3 cellular contexts compared by ENCODE assay signal in genomic region chr2:32403782-32404181, GRCh38.
TF ChIP-seq lines count a peak whose summit lies in the region.

No MANE protein-coding gene starts in this region.

TF ChIP-seq in liver, 16 proteins besides CTCF, POLR2A, EP300 and RAD21:
- TF ChIP-seq REST (IDR thresholded peaks at IDR 0.05) (no peak), HNF4A (conservative IDR thresholded peaks at IDR 0.05) (peak; percentile 22 to 25)

TF ChIP-seq in HepG2, 621 proteins besides CTCF, POLR2A, EP300 and RAD21:
- TF ChIP-seq ZIK1 (CRISPR knock-in tag; IDR thresholded peaks at IDR 0.05; ENCODE audit: borderline replicate concordance, low read depth) (no peak), MEF2D (CRISPR knock-in tag; IDR thresholded peaks at IDR 0.05) (no peak), MNT (IDR thresholded peaks at IDR 0.05) (no peak), CBX1 (IDR thresholded peaks at IDR 0.05; ENCODE audit: low read depth) (no peak), ZBTB26 (CRISPR knock-in tag; IDR thresholded peaks at IDR 0.05; ENCODE audit: borderline replicate concordance) (no peak), EHMT2 (IDR thresholded peaks at IDR 0.05; ENCODE audit: borderline replicate concordance, low read depth, low read length) (no peak), POLR2G (IDR thresholded peaks at IDR 0.05; ENCODE audit: low read depth, low read length) (no peak), GPBP1L1 (CRISPR knock-in tag; IDR thresholded peaks at IDR 0.05) (no peak), ZMAT3 (CRISPR knock-in tag; conservative IDR thresholded peaks at IDR 0.05) (no peak), DNMT3B (CRISPR knock-in tag; conservative IDR thresholded peaks at IDR 0.05) (no peak), HOXA5 (CRISPR knock-in tag; IDR thresholded peaks at IDR 0.05) (no peak), ZNF570 (CRISPR knock-in tag; IDR thresholded peaks at IDR 0.05; ENCODE audit: borderline replicate concordance) (no peak), ZFP62 (CRISPR knock-in tag; IDR thresholded peaks at IDR 0.05) (no peak), CBX2 (IDR thresholded peaks at IDR 0.05; ENCODE audit: low read depth, low read length) (no peak), CBX2 (CRISPR knock-in tag; IDR thresholded peaks at IDR 0.05; ENCODE audit: low read depth) (no peak), ZSCAN20 (CRISPR knock-in tag; IDR thresholded peaks at IDR 0.05; ENCODE audit: borderline replicate concordance) (no peak), HNF1B (CRISPR knock-in tag; IDR thresholded peaks at IDR 0.05) (no peak), TOE1 (CRISPR knock-in tag; IDR thresholded peaks at IDR 0.05) (no peak), GMEB2 (CRISPR knock-in tag; IDR thresholded peaks at IDR 0.05; ENCODE audit: low read depth) (no peak), SPEN (CRISPR knock-in tag; IDR thresholded peaks at IDR 0.05; ENCODE audit: low read depth) (no peak)

TF ChIP-seq in IMR-90, 13 proteins besides CTCF, POLR2A, EP300 and RAD21:
- no peak for TF ChIP-seq MXI1 (IDR thresholded peaks at IDR 0.05; ENCODE audit: borderline replicate concordance, low read depth, low read length)
- no peak for TF ChIP-seq RCOR1 (IDR thresholded peaks at IDR 0.05; ENCODE audit: insufficient replicate concordance, low read length)
- no peak for TF ChIP-seq SMC3 (IDR thresholded peaks at IDR 0.05; ENCODE audit: low read depth, low read length)
- TF ChIP-seq BHLHE40 (IDR thresholded peaks at IDR 0.05; ENCODE audit: low read depth, low read length) = no peak
